Comparison of ENCODE assay signal across 10 cellular contexts in genomic region chr19:56170261-56170660, GRCh38. TPM values are rescaled to one million over a fixed set of nuclear protein-coding genes. Genes with fewer than 3 reads are reported as not detected.
A peak's percentile ranks its signal among the peaks of the same experiment; 100 is the strongest.
DNase-seq lines count a peak whose midpoint lies in the region; ATAC-seq, FAIRE-seq and TF ChIP-seq lines count a peak whose summit lies in the region.
"Had no signal": no experiment of that assay in that cellular context is flagged by ENCODE, and none has a peak within 500 bp of the region (broad histone marks: within the 10 kb centered on the region; RNA-seq: fewer than 3 reads in every experiment).

No MANE protein-coding gene starts in this region.

- peak; percentile 76 for DNase-seq in ELR (ENCODE audit: low read depth)
- DNase-seq in NCI-H2227 treated with DMSO at 0.1 percent for 48 hours (lab: John Stamatoyannopoulos, UW) = peak; percentile 37
- DNase-seq in K562 (ENCODE audit: extremely low read depth in 1 of 4, low spot score in 3 of 4) = peak; percentile 36 to 49 (median 45)
- DNase-seq in mucosa of gallbladder (ENCODE audit: low spot score) = peak; percentile 31
- no peak for DNase-seq in osteoblast (ENCODE audit: insufficient read length, low spot score, missing footprints)
- no peak for DNase-seq in globus pallidus (ENCODE audit: low spot score)
- DNase-seq in effector CD8-positive, alpha-beta T cell (lab: John Stamatoyannopoulos, UW) = no peak
- DNase-seq in T-helper 2 cell treated with Interferon-gamma antibody and Interleukin-4, amounts not matched to agents 5 μg/mL and 100 μg/mL, for 36 hours (ENCODE audit: low spot score) = no peak
- DNase-seq: CD8-positive, alpha-beta memory T cell; hippocampal formation had no signal

- no peak for TF ChIP-seq RAD21 in K562 (CRISPR knock-in tag; conservative IDR thresholded peaks at IDR 0.05 in 1 of 2, IDR thresholded peaks at IDR 0.05 in 1 of 2)

- no peaks in the 10 kb centered on the region for H3K36me3 ChIP-seq in K562 (ENCODE audit: control insufficient read depth, insufficient read depth, low read length)
- no peaks in the 10 kb centered on the region for H3K36me3 ChIP-seq in osteoblast (ENCODE audit: insufficient read depth, low read length)

- no peaks in the 10 kb centered on the region for H3K9me1 ChIP-seq in K562 (ENCODE audit: control insufficient read depth, insufficient read depth, low read length)

- intact Hi-C loops in K562 (cut with micrococcal nuclease) = loop anchor here (5.0 kb wide), 1 partner anchor 162 kb away; no protein-coding TSS in a partner anchor

- no peak overlapping the region for H3K27ac Mint-ChIP-seq in T-helper 2 cell treated with Interferon-gamma antibody and Interleukin-4, amounts not matched to agents 5 μg/mL and 100 μg/mL, for 36 hours
- H3K27ac Mint-ChIP-seq: CD8-positive, alpha-beta memory T cell had no signal

- no peak overlapping the region for H3K4me3 Mint-ChIP-seq in T-helper 2 cell treated with Interferon-gamma antibody and Interleukin-4, amounts not matched to agents 5 μg/mL and 100 μg/mL, for 36 hours
- H3K4me3 Mint-ChIP-seq: CD8-positive, alpha-beta memory T cell had no signal

- peak; percentile 65 for FAIRE-seq in K562 (lab: Jason Lieb, UNC)

- TF ChIP-seq POLR2A in K562 (conservative IDR thresholded peaks at IDR 0.05) = no peak

- POLR2A ChIA-PET in K562 (lab: Yijun Ruan, JAX) = interaction anchor here (0.6 to 1.1 kb wide), 2 partner anchors 12 to 108 kb away, joined by 3 read pairs; no protein-coding TSS in a partner anchor

- 17% methylated on average over 13 of the region's 14 CpGs for WGBS in K562 (ENCODE audit: insufficient coverage, low coverage, missing lambda C conversion rate)

- TF ChIP-seq CTCF in K562 (IDR thresholded peaks at IDR 0.05 in 2 of 3, conservative IDR thresholded peaks at IDR 0.05 in 1 of 3; ENCODE audit: insufficient read depth in 2 of 3, low read depth in 1 of 3, low read length in 3 of 3) (no peak), osteoblast (IDR thresholded peaks at IDR 0.05; ENCODE audit: extremely low read depth, low read depth, low read length) (no peak)

- H2AFZ ChIP-seq in K562 (ENCODE audit: low read depth, low read length) (no peak overlapping the region), osteoblast (ENCODE audit: low read length) (no peak overlapping the region)

- no peaks in the 10 kb centered on the region for H3K9me3 ChIP-seq in K562 (replicated peaks; ENCODE audit: control insufficient read depth, insufficient read depth, low read depth, low read length)
- no peaks in the 10 kb centered on the region for H3K9me3 ChIP-seq in osteoblast (ENCODE audit: low read depth, low read length)

- no peaks in the 10 kb centered on the region for H3K79me2 ChIP-seq in K562 (ENCODE audit: control insufficient read depth, insufficient read depth, low read length)
- H3K79me2 ChIP-seq in osteoblast (ENCODE audit: insufficient read depth, low read length) = no peaks in the 10 kb centered on the region

- H3K9ac ChIP-seq in K562 (ENCODE audit: insufficient read depth in 1 of 2, low read depth in 2 of 2, low read length in 2 of 2) = no peak overlapping the region

- H3K9me3 Mint-ChIP-seq in T-helper 2 cell treated with Interferon-gamma antibody and Interleukin-4, amounts not matched to agents 5 μg/mL and 100 μg/mL, for 36 hours = no peaks in the 10 kb centered on the region
- H3K9me3 Mint-ChIP-seq: CD8-positive, alpha-beta memory T cell had no signal

- in situ Hi-C loops in K562 (cut with MboI) = no loop called here

- H3K27me3 Mint-ChIP-seq in T-helper 2 cell treated with Interferon-gamma antibody and Interleukin-4, amounts not matched to agents 5 μg/mL and 100 μg/mL, for 36 hours (ENCODE audit: low read depth) = no peaks in the 10 kb centered on the region

- no peak for TF ChIP-seq EP300 in K562 (IDR thresholded peaks at IDR 0.05; ENCODE audit: low read length)

- no peaks in the 10 kb centered on the region for H3K36me3 Mint-ChIP-seq in T-helper 2 cell treated with Interferon-gamma antibody and Interleukin-4, amounts not matched to agents 5 μg/mL and 100 μg/mL, for 36 hours (ENCODE audit: low read depth)
- H3K36me3 Mint-ChIP-seq: CD8-positive, alpha-beta memory T cell had no signal

- BruUV-seq in K562 (replicated peaks; lab: Mats Ljungman, UMichigan) = no TSS peak

- peaks cover 0 to 11% of the 10 kb centered on the region in 2 experiments; a peak in 1 of 5 replicates for H3K27me3 ChIP-seq in K562 (ENCODE audit: control insufficient read depth in 2 of 2, insufficient read depth in 2 of 2, low read length in 2 of 2)
- H3K27me3 ChIP-seq in osteoblast (ENCODE audit: insufficient read depth, low read length) = no peaks in the 10 kb centered on the region

- H3K4me3 ChIP-seq in K562 = no peak overlapping the region
- H3K4me3 ChIP-seq in osteoblast (ENCODE audit: insufficient read depth, low read length) = no peak overlapping the region

- H3K4me2 ChIP-seq in K562 (ENCODE audit: insufficient read depth, low read length) = 0 out of 2 replicates have a peak overlapping the region, but pooled peaks have one; percentile 24
- H3K4me2 ChIP-seq in osteoblast (ENCODE audit: insufficient read depth, low read length) = no peak overlapping the region

- ATAC-seq in K562 = peak; percentile 61

- H3K27ac ChIP-seq in K562 (ENCODE audit: extremely low read depth, low read depth, low read length) (no peak overlapping the region), osteoblast (ENCODE audit: low read depth, low read length) (no peak overlapping the region)

- H4K20me1 ChIP-seq in K562 (replicated peaks; ENCODE audit: control insufficient read depth, insufficient read depth, low read length) (no peaks in the 10 kb centered on the region; the same call in 1 of the 2 replicates), osteoblast (ENCODE audit: insufficient read depth, low read length) (no peaks in the 10 kb centered on the region)

- CTCF ChIA-PET in K562 (lab: Yijun Ruan, JAX; ENCODE audit: low intra/inter-chr PET ratio) = no interaction called here

- H3K4me1 Mint-ChIP-seq in T-helper 2 cell treated with Interferon-gamma antibody and Interleukin-4, amounts not matched to agents 5 μg/mL and 100 μg/mL, for 36 hours (ENCODE audit: low read depth) = peaks cover 2% of the 10 kb centered on the region

- H3K4me1 ChIP-seq in K562 (replicated peaks in 1 of 2; ENCODE audit: control insufficient read depth in 2 of 2, insufficient read depth in 2 of 2, low read length in 2 of 2) (peaks cover 0 to 10% of the 10 kb centered on the region in 2 experiments; a peak in 3 of 5 replicates), osteoblast (ENCODE audit: insufficient read depth, low read length) (no peaks in the 10 kb centered on the region)

RNA-seq across cellular contexts. Expression of gene GALP, which starts 5.5 kb away (rescaled TPM):
- total RNA-seq in K562 (2011; cell fraction: chromatin; rRNA removed; ENCODE audit: low replicate concordance) = not detected in 2 replicates
- total RNA-seq in K562 (2011; cell fraction: nucleolus; rRNA removed) = not detected in 2 replicates
- not detected in 2 replicates for total RNA-seq in K562 (2011; cell fraction: nucleoplasm; rRNA removed)
- total RNA-seq in K562 (2014; rRNA removed) (not detected in 2 replicates), K562 (2014; rRNA removed; fragmentation: Illumina TruSeq; extraction: Trizol) (not detected in 2 replicates), K562 (2015; rRNA removed; fragmentation: Illumina TruSeq; extraction: Trizol) (not detected in 2 replicates), K562 (2021) (not detected in 2 replicates), mucosa of gallbladder (not detected), osteoblast (not detected in 2 replicates)
- polyA plus RNA-seq in K562 (2011; rRNA removed) (not detected in 2 replicates), K562 (2014; fragmentation: Illumina TruSeq; extraction: Trizol) (not detected in 2 replicates), K562 (2014; fragmentation: Nextera tagmentation; extraction: Ambion mirVana) (not detected), K562 (2014; rRNA removed) (not detected in 2 replicates)
- not detected in 2 replicates for polyA plus RNA-seq in K562 (2011; cell fraction: cytosol; rRNA removed)
- polyA plus RNA-seq in K562 (2011; cell fraction: nucleus; rRNA removed) = not detected in 2 replicates
- polyA plus RNA-seq in K562 (2012) = not detected in 2 replicates
- polyA minus RNA-seq in K562 (2011; rRNA and poly(A)+ RNA removed) = not detected in 2 replicates
- polyA minus RNA-seq in K562 (2011; cell fraction: cytosol; rRNA and poly(A)+ RNA removed) = not detected in 2 replicates
- not detected in 2 replicates for polyA minus RNA-seq in K562 (2011; cell fraction: nucleus; rRNA and poly(A)+ RNA removed)
- total RNA-seq: CD8-positive, alpha-beta memory T cell had no signal
- polyA plus RNA-seq: CD8-positive, alpha-beta memory T cell had no signal

RNA-seq across cellular contexts. Expression of gene ZSCAN5B, which starts 27.3 kb away (rescaled TPM):
- total RNA-seq in K562 (2011; cell fraction: chromatin; rRNA removed; ENCODE audit: low replicate concordance) = not detected in 2 replicates
- total RNA-seq in K562 (2011; cell fraction: nucleolus; rRNA removed) = not detected in 2 replicates
- not detected in 2 replicates for total RNA-seq in K562 (2011; cell fraction: nucleoplasm; rRNA removed)
- total RNA-seq in K562 (2014; rRNA removed) (0.08 TPM in 1 of 2 replicates, not detected in the other), K562 (2014; rRNA removed; fragmentation: Illumina TruSeq; extraction: Trizol) (not detected in 2 replicates), K562 (2015; rRNA removed; fragmentation: Illumina TruSeq; extraction: Trizol) (0.07 TPM in 1 of 2 replicates, not detected in the other), K562 (2021) (not detected in 2 replicates), mucosa of gallbladder (not detected), osteoblast (under 0.01 TPM in 1 of 2 replicates, not detected in the other)
- polyA plus RNA-seq in K562 (2011; rRNA removed) (not detected in 2 replicates), K562 (2014; fragmentation: Illumina TruSeq; extraction: Trizol) (not detected in 2 replicates), K562 (2014; fragmentation: Nextera tagmentation; extraction: Ambion mirVana) (under 1 TPM in 1 of 2 experiments, not detected in 1; 0.03 TPM), K562 (2014; rRNA removed) (not detected in 2 replicates)
- 0.04 and 0.06 TPM in 2 replicates for polyA plus RNA-seq in K562 (2011; cell fraction: cytosol; rRNA removed)
- 0.10 TPM in 1 of 2 replicates, not detected in the other for polyA plus RNA-seq in K562 (2011; cell fraction: nucleus; rRNA removed)
- 0.07 and 0.08 TPM in 2 replicates for polyA plus RNA-seq in K562 (2012)
- 0.14 TPM in 1 of 2 replicates, not detected in the other for polyA minus RNA-seq in K562 (2011; rRNA and poly(A)+ RNA removed)
- polyA minus RNA-seq in K562 (2011; cell fraction: cytosol; rRNA and poly(A)+ RNA removed) = not detected in 2 replicates
- not detected in 2 replicates for polyA minus RNA-seq in K562 (2011; cell fraction: nucleus; rRNA and poly(A)+ RNA removed)
- total RNA-seq: CD8-positive, alpha-beta memory T cell had no signal
- polyA plus RNA-seq: CD8-positive, alpha-beta memory T cell had no signal

RNA-seq across cellular contexts. Expression of gene ZNF444, which starts 29.2 kb away (rescaled TPM):
- 10.3 and 22.0 TPM in 2 replicates for total RNA-seq in K562 (2011; cell fraction: chromatin; rRNA removed; ENCODE audit: low replicate concordance)
- 14.7 and 18.6 TPM in 2 replicates for total RNA-seq in K562 (2011; cell fraction: nucleolus; rRNA removed)
- total RNA-seq in K562 (2011; cell fraction: nucleoplasm; rRNA removed) = 13.4 and 17.9 TPM in 2 replicates
- total RNA-seq in K562 (2014; rRNA removed) = 20.0 and 20.8 TPM in 2 replicates
- 2.0 and 2.8 TPM in 2 replicates for total RNA-seq in K562 (2014; rRNA removed; fragmentation: Illumina TruSeq; extraction: Trizol)
- total RNA-seq in K562 (2015; rRNA removed; fragmentation: Illumina TruSeq; extraction: Trizol) = 6.9 and 7.0 TPM in 2 replicates
- total RNA-seq in K562 (2021) = 38.8 and 40.0 TPM in 2 replicates
- 6.1 and 7.4 TPM in 2 replicates for polyA plus RNA-seq in K562 (2011; rRNA removed)
- polyA plus RNA-seq in K562 (2011; cell fraction: cytosol; rRNA removed) = 14.2 and 42.2 TPM in 2 replicates
- polyA plus RNA-seq in K562 (2011; cell fraction: nucleus; rRNA removed) = 10.7 and 21.0 TPM in 2 replicates
- polyA plus RNA-seq in K562 (2012) = 17.4 and 18.2 TPM in 2 replicates
- polyA plus RNA-seq in K562 (2014; fragmentation: Illumina TruSeq; extraction: Trizol) = 7.7 and 10.6 TPM in 2 replicates
- under 1 TPM; 0.39 to 0.49 TPM for polyA plus RNA-seq in K562 (2014; fragmentation: Nextera tagmentation; extraction: Ambion mirVana)
- 24.3 and 28.4 TPM in 2 replicates for polyA plus RNA-seq in K562 (2014; rRNA removed)
- 2.2 and 4.2 TPM in 2 replicates for polyA minus RNA-seq in K562 (2011; rRNA and poly(A)+ RNA removed)
- 8.6 and 9.5 TPM in 2 replicates for polyA minus RNA-seq in K562 (2011; cell fraction: cytosol; rRNA and poly(A)+ RNA removed)
- 2.8 and 3.4 TPM in 2 replicates for polyA minus RNA-seq in K562 (2011; cell fraction: nucleus; rRNA and poly(A)+ RNA removed)
- 76.2 TPM for total RNA-seq in mucosa of gallbladder
- 13.0 and 16.6 TPM in 2 replicates for total RNA-seq in osteoblast

RNA-seq across cellular contexts. Expression of gene ZSCAN5C, which starts 31.8 kb away (rescaled TPM):
- not detected in 2 replicates for total RNA-seq in K562 (2011; cell fraction: chromatin; rRNA removed; ENCODE audit: low replicate concordance)
- total RNA-seq in K562 (2011; cell fraction: nucleolus; rRNA removed) = not detected in 2 replicates
- not detected in 2 replicates for total RNA-seq in K562 (2011; cell fraction: nucleoplasm; rRNA removed)
- total RNA-seq in K562 (2014; rRNA removed) = 0.08 TPM in 1 of 2 replicates, not detected in the other
- total RNA-seq in K562 (2014; rRNA removed; fragmentation: Illumina TruSeq; extraction: Trizol) = not detected in 2 replicates
- total RNA-seq in K562 (2015; rRNA removed; fragmentation: Illumina TruSeq; extraction: Trizol) = not detected in 2 replicates
- not detected in 2 replicates for total RNA-seq in K562 (2021)
- polyA plus RNA-seq in K562 (2011; rRNA removed) = not detected in 2 replicates
- not detected in 2 replicates for polyA plus RNA-seq in K562 (2011; cell fraction: cytosol; rRNA removed)
- polyA plus RNA-seq in K562 (2011; cell fraction: nucleus; rRNA removed) = not detected in 2 replicates
- polyA plus RNA-seq in K562 (2012) = not detected in 2 replicates
- not detected in 2 replicates for polyA plus RNA-seq in K562 (2014; fragmentation: Illumina TruSeq; extraction: Trizol)
- polyA plus RNA-seq in K562 (2014; fragmentation: Nextera tagmentation; extraction: Ambion mirVana) = under 1 TPM in 1 of 2 experiments, not detected in 1; 0.07 TPM
- polyA plus RNA-seq in K562 (2014; rRNA removed) = not detected in 2 replicates
- not detected in 2 replicates for polyA minus RNA-seq in K562 (2011; rRNA and poly(A)+ RNA removed)
- not detected in 2 replicates for polyA minus RNA-seq in K562 (2011; cell fraction: cytosol; rRNA and poly(A)+ RNA removed)
- polyA minus RNA-seq in K562 (2011; cell fraction: nucleus; rRNA and poly(A)+ RNA removed) = not detected in 2 replicates
- total RNA-seq in mucosa of gallbladder = not detected
- not detected in 2 replicates for total RNA-seq in osteoblast
- total RNA-seq: CD8-positive, alpha-beta memory T cell had no signal
- polyA plus RNA-seq: CD8-positive, alpha-beta memory T cell had no signal

RNA-seq across cellular contexts. Expression of gene ZNF787, which starts 49.2 kb away (rescaled TPM):
- 17.6 and 47.4 TPM in 2 replicates for total RNA-seq in K562 (2011; cell fraction: chromatin; rRNA removed; ENCODE audit: low replicate concordance)
- total RNA-seq in K562 (2011; cell fraction: nucleolus; rRNA removed) = 27.8 and 29.1 TPM in 2 replicates
- total RNA-seq in K562 (2011; cell fraction: nucleoplasm; rRNA removed) = 19.5 and 20.7 TPM in 2 replicates
- 77.6 and 84.0 TPM in 2 replicates for total RNA-seq in K562 (2014; rRNA removed)
- total RNA-seq in K562 (2014; rRNA removed; fragmentation: Illumina TruSeq; extraction: Trizol) = 5.3 and 5.7 TPM in 2 replicates
- total RNA-seq in K562 (2015; rRNA removed; fragmentation: Illumina TruSeq; extraction: Trizol) = 26.1 and 30.6 TPM in 2 replicates
- 65.9 and 73.8 TPM in 2 replicates for total RNA-seq in K562 (2021)
- 7.3 and 10.9 TPM in 2 replicates for polyA plus RNA-seq in K562 (2011; rRNA removed)
- 11.1 and 55.5 TPM in 2 replicates for polyA plus RNA-seq in K562 (2011; cell fraction: cytosol; rRNA removed)
- polyA plus RNA-seq in K562 (2011; cell fraction: nucleus; rRNA removed) = 10.4 and 17.2 TPM in 2 replicates
- polyA plus RNA-seq in K562 (2012) = 35.3 and 37.8 TPM in 2 replicates
- 6.9 and 20.9 TPM in 2 replicates for polyA plus RNA-seq in K562 (2014; fragmentation: Illumina TruSeq; extraction: Trizol)
- polyA plus RNA-seq in K562 (2014; fragmentation: Nextera tagmentation; extraction: Ambion mirVana) = under 1 TPM; 0.45 to 0.53 TPM
- 51.1 and 54.4 TPM in 2 replicates for polyA plus RNA-seq in K562 (2014; rRNA removed)
- polyA minus RNA-seq in K562 (2011; rRNA and poly(A)+ RNA removed) = 1.8 and 3.2 TPM in 2 replicates
- 20.8 and 30.9 TPM in 2 replicates for polyA minus RNA-seq in K562 (2011; cell fraction: cytosol; rRNA and poly(A)+ RNA removed)
- polyA minus RNA-seq in K562 (2011; cell fraction: nucleus; rRNA and poly(A)+ RNA removed) = 6.3 and 6.7 TPM in 2 replicates
- 38.2 TPM for total RNA-seq in mucosa of gallbladder
- 23.6 and 27.5 TPM in 2 replicates for total RNA-seq in osteoblast

Comparison
In these comparisons a context has a peak if more than half of its experiments do, and no peak if none do; other contexts are left out.
1. DNase-seq: peak in ELR (single experiment), NCI-H2227 treated with DMSO at 0.1 percent for 48 hours (single experiment), K562 (4 of 4) and mucosa of gallbladder (single experiment); none in osteoblast (single experiment), globus pallidus (single experiment), effector CD8-positive, alpha-beta T cell (single experiment) and T-helper 2 cell treated with Interferon-gamma antibody and Interleukin-4, amounts not matched to agents 5 μg/mL and 100 μg/mL, for 36 hours (single experiment).